19 cellular contexts compared by ENCODE assay signal in the genomic region with DNA sequence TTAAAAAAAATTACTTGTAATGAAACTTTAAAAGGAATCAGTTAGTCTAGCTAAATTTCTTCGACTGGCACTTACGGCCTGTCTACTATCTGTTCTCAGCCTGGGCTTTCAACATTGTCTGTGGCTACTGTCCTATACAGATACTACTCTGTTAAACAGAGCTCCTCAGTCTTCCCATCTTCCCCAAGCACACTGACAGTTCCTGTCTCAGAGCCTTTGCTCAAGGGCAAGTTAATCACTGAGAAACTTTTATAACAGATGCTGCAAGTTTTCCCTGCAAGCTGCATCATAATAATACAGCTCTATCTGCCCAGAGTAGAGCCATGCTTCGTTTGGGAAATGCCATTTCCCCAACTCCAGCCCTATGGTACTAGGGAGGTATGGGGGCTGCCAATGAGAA. TPM values are rescaled to one million over a fixed set of nuclear protein-coding genes. Genes with fewer than 3 reads are reported as not detected.
DNase-seq lines count a peak whose midpoint lies in the region; ATAC-seq, FAIRE-seq and TF ChIP-seq lines count a peak whose summit lies in the region.
"Had no signal": no experiment of that assay in that cellular context is flagged by ENCODE, and none has a peak within 500 bp of the region (broad histone marks: within the 10 kb centered on the region; RNA-seq: fewer than 3 reads in every experiment).

No MANE protein-coding gene starts in this region.

- no peaks in the 10 kb centered on the region for H3K27me3 ChIP-seq in sigmoid colon
- no peaks in the 10 kb centered on the region for H3K27me3 ChIP-seq in esophagus squamous epithelium
- H3K27me3 ChIP-seq: BLaER1 had no signal

- H3K27ac Mint-ChIP-seq in osteocyte (ENCODE audit: unreplicated experiment), result no peak overlapping the region
- H3K27ac Mint-ChIP-seq: CD14-positive monocyte, H9, IgD-negative memory B cell had no signal

- POLR2A ChIA-PET in A549 (lab: Yijun Ruan, JAX), result interaction anchor here (0.8 kb wide), 1 partner anchor 11 kb away, joined by 3 read pairs; a partner anchor contains a TSS

- no peaks in the 10 kb centered on the region for H3K4me1 ChIP-seq in A549
- no peaks in the 10 kb centered on the region for H3K4me1 ChIP-seq in sigmoid colon
- peaks cover 0 to 25% (median 11%) of the 10 kb centered on the region in 3 donors for H3K4me1 ChIP-seq in esophagus squamous epithelium

- no peak for TF ChIP-seq CTCF in A549 (IDR thresholded peaks at IDR 0.05)
- TF ChIP-seq CTCF in osteocyte (IDR thresholded peaks at IDR 0.05), result no peak
- no peak for TF ChIP-seq CTCF in sigmoid colon (IDR thresholded peaks at IDR 0.05)
- no peak for TF ChIP-seq CTCF in esophagus squamous epithelium (IDR thresholded peaks at IDR 0.05)

- peak; percentile 19 to 33; a peak in 2 of 6 replicates for ATAC-seq in A549
- no peak for ATAC-seq in HG02840 (IDR thresholded peaks at IDR 0.05; ENCODE audit: low FRiP score, unreplicated experiment)
- ATAC-seq: GM12878, HepG2 had no signal

- TF ChIP-seq POLR2A in A549 (IDR thresholded peaks at IDR 0.05; ENCODE audit: low read length), result no peak
- no peak for TF ChIP-seq POLR2A in sigmoid colon (IDR thresholded peaks at IDR 0.05)
- TF ChIP-seq POLR2A in esophagus squamous epithelium (IDR thresholded peaks at IDR 0.05), result no peak

- H3K36me3 ChIP-seq in sigmoid colon, result no peaks in the 10 kb centered on the region
- no peaks in the 10 kb centered on the region for H3K36me3 ChIP-seq in esophagus squamous epithelium
- H3K36me3 ChIP-seq: BLaER1 had no signal

- H3K4me2 ChIP-seq in A549, result no peak overlapping the region
- H3K4me2 ChIP-seq: BLaER1 had no signal

- H3K4me1 Mint-ChIP-seq in osteocyte (ENCODE audit: unreplicated experiment), result no peaks in the 10 kb centered on the region
- H3K4me1 Mint-ChIP-seq: H9 had no signal

- H3K9me3 Mint-ChIP-seq in osteocyte (ENCODE audit: unreplicated experiment), result no peaks in the 10 kb centered on the region
- H3K9me3 Mint-ChIP-seq: CD14-positive monocyte; CD4-positive, alpha-beta memory T cell; H9; IgD-negative memory B cell had no signal

- H3K9me3 ChIP-seq in A549, result no peaks in the 10 kb centered on the region
- no peaks in the 10 kb centered on the region for H3K9me3 ChIP-seq in sigmoid colon
- no peaks in the 10 kb centered on the region for H3K9me3 ChIP-seq in esophagus squamous epithelium
- H3K9me3 ChIP-seq: BLaER1 had no signal

- DNase-seq in A549 (ENCODE audit: low read depth in 1 of 2, low spot score in 1 of 2) (no peak), RPMI7951 (ENCODE audit: low read depth) (peak; percentile 34), epidermal melanocyte (ENCODE audit: insufficient read length, low spot score) (peak; percentile 73), osteocyte (ENCODE audit: extremely low spot score, unreplicated experiment) (peak; percentile 10), sigmoid colon (no peak), esophagus squamous epithelium (lab: John Stamatoyannopoulos, UW) (no peak)
- DNase-seq: Calu3; CD4-positive, alpha-beta memory T cell; DMS79 treated with DMSO at 0.1 percent for 48 hours; GF-D8; H9 had no signal

- H3K36me3 Mint-ChIP-seq in osteocyte (ENCODE audit: unreplicated experiment), result no peaks in the 10 kb centered on the region
- H3K36me3 Mint-ChIP-seq: CD14-positive monocyte; CD4-positive, alpha-beta memory T cell; IgD-negative memory B cell had no signal

- intact Hi-C loops in sigmoid colon (cut with DNase I) (no loop called here), esophagus squamous epithelium (cut with DNase I) (no loop called here)

- H3K4me3 ChIP-seq in A549 (no peak overlapping the region), sigmoid colon (no peak overlapping the region), esophagus squamous epithelium (no peak overlapping the region)
- H3K4me3 ChIP-seq: BLaER1, GM12878 had no signal

- TF ChIP-seq RAD21 in A549 (conservative IDR thresholded peaks at IDR 0.05 in 1 of 2, IDR thresholded peaks at IDR 0.05 in 1 of 2), result no peak

- no peak for FAIRE-seq in A549 (lab: Jason Lieb, UNC)
- FAIRE-seq: GM12878, H1, HepG2 had no signal

- no peak for TF ChIP-seq EP300 in A549 (IDR thresholded peaks at IDR 0.05)
- no peak for TF ChIP-seq EP300 in sigmoid colon (IDR thresholded peaks at IDR 0.05)

- no peak overlapping the region for H3K4me3 Mint-ChIP-seq in osteocyte (ENCODE audit: unreplicated experiment)
- H3K4me3 Mint-ChIP-seq: CD14-positive monocyte; CD4-positive, alpha-beta memory T cell; H9; IgD-negative memory B cell had no signal

- H3K27ac ChIP-seq in A549 (no peak overlapping the region), sigmoid colon (no peak overlapping the region), esophagus squamous epithelium (no peak overlapping the region)
- H3K27ac ChIP-seq: 22Rv1, BLaER1 had no signal

- CTCF ChIA-PET in A549 (lab: Yijun Ruan, JAX), result interaction anchor here (1.0 to 2.8 kb wide), 3 partner anchors 11 to 20 kb away, joined by 6 to 10 read pairs (median 8); a partner anchor contains a TSS

- peaks cover 50% of the 10 kb centered on the region for H3K27me3 Mint-ChIP-seq in osteocyte (ENCODE audit: unreplicated experiment)

- WGBS in A549 (ENCODE audit: missing lambda C conversion rate), result 16% methylated on average over 3 of the region's 3 CpGs
- 76 to 81% methylated on average over 3 of the region's 3 CpGs for WGBS in sigmoid colon, 2 donors
- 77 to 89% methylated on average over 2 to 3 of the region's 3 CpGs for WGBS in esophagus squamous epithelium, 2 donors

TF ChIP-seq in A549, 52 proteins besides CTCF, POLR2A, EP300 and RAD21:
- TF ChIP-seq, protein P1, sequence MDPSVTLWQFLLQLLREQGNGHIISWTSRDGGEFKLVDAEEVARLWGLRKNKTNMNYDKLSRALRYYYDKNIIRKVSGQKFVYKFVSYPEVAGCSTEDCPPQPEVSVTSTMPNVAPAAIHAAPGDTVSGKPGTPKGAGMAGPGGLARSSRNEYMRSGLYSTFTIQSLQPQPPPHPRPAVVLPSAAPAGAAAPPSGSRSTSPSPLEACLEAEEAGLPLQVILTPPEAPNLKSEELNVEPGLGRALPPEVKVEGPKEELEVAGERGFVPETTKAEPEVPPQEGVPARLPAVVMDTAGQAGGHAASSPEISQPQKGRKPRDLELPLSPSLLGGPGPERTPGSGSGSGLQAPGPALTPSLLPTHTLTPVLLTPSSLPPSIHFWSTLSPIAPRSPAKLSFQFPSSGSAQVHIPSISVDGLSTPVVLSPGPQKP (IDR thresholded peaks at IDR 0.05; ENCODE audit: low read depth, low read length), result no peak
- TF ChIP-seq, protein P2, sequence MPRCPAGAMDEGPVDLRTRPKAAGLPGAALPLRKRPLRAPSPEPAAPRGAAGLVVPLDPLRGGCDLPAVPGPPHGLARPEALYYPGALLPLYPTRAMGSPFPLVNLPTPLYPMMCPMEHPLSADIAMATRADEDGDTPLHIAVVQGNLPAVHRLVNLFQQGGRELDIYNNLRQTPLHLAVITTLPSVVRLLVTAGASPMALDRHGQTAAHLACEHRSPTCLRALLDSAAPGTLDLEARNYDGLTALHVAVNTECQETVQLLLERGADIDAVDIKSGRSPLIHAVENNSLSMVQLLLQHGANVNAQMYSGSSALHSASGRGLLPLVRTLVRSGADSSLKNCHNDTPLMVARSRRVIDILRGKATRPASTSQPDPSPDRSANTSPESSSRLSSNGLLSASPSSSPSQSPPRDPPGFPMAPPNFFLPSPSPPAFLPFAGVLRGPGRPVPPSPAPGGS (IDR thresholded peaks at IDR 0.05), result no peak
- TF ChIP-seq, protein P3, sequence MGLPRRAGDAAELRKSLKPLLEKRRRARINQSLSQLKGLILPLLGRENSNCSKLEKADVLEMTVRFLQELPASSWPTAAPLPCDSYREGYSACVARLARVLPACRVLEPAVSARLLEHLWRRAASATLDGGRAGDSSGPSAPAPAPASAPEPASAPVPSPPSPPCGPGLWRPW (IDR thresholded peaks at IDR 0.05), result no peak
- TF ChIP-seq ESRRA (IDR thresholded peaks at IDR 0.05; ENCODE audit: borderline replicate concordance, low read length), result no peak
- TF ChIP-seq MAZ (IDR thresholded peaks at IDR 0.05; ENCODE audit: borderline replicate concordance, low read depth, low read length), result no peak
- no peak for TF ChIP-seq RNF2 (IDR thresholded peaks at IDR 0.05; ENCODE audit: borderline replicate concordance, low read depth)
- no peak for TF ChIP-seq ZSCAN20 (CRISPR knock-in tag; IDR thresholded peaks at IDR 0.05)
- no peak for TF ChIP-seq RCOR1 (IDR thresholded peaks at IDR 0.05; ENCODE audit: low read depth, low read length)
- TF ChIP-seq NR3C1 (IDR thresholded peaks at IDR 0.05), result no peak
- TF ChIP-seq RARB (CRISPR knock-in tag; IDR thresholded peaks at IDR 0.05), result no peak
- TF ChIP-seq, protein P4, sequence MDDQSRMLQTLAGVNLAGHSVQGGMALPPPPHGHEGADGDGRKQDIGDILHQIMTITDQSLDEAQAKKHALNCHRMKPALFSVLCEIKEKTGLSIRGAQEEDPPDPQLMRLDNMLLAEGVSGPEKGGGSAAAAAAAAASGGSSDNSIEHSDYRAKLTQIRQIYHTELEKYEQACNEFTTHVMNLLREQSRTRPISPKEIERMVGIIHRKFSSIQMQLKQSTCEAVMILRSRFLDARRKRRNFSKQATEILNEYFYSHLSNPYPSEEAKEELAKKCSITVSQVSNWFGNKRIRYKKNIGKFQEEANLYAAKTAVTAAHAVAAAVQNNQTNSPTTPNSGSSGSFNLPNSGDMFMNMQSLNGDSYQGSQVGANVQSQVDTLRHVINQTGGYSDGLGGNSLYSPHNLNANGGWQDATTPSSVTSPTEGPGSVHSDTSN (IDR thresholded peaks at IDR 0.05), result no peak
- TF ChIP-seq KDM1A (IDR thresholded peaks at IDR 0.05; ENCODE audit: low read depth), result no peak
- TF ChIP-seq CHD2 (IDR thresholded peaks at IDR 0.05; ENCODE audit: low read length, partially characterized antibody), result no peak
- no peak for TF ChIP-seq CBX8 (IDR thresholded peaks at IDR 0.05)
- TF ChIP-seq PHF8 (IDR thresholded peaks at IDR 0.05; ENCODE audit: borderline replicate concordance, low read depth), result no peak

RNA-seq across cellular contexts. Expression of a gene that starts 11.3 kb away (rescaled TPM):
- polyA plus RNA-seq in A549 (2011; rRNA removed) (89.6 and 93.4 TPM in 2 replicates), A549 (2017; fragmentation: RNase III; extraction: RNeasy Plus Mini Kit Qiagen cat#74134 plus additional on column Dnase treatment) (37.6 to 50.3 TPM (median 45.6 TPM) in 3 replicates), sigmoid colon (100 to 1,000 TPM in 1 of 3 donors, 10 to 100 TPM in 2; 36.9 to 132 (median 93.7) TPM)
- polyA plus RNA-seq in A549 (2012; cell fraction: cytosol; rRNA removed), result 17.9 and 26.9 TPM in 2 replicates
- polyA plus RNA-seq in A549 (2012; cell fraction: nucleus; rRNA removed), result 11.0 and 21.1 TPM in 2 replicates
- 57.5 and 69.1 TPM in 2 replicates for polyA minus RNA-seq in A549 (2011; rRNA and poly(A)+ RNA removed)
- 47.1 and 64.4 TPM in 2 replicates for total RNA-seq in RPMI7951 (2014; rRNA removed; shearing (Covaris generic))
- total RNA-seq in osteocyte (86.0 and 96.1 TPM in 2 replicates), sigmoid colon (100 to 1,000 TPM; 116 to 155 (median 139) TPM), esophagus squamous epithelium (10 to 100 TPM; 34.1 to 65.0 (median 40.7) TPM)

Comparison
In these comparisons a context has a peak if more than half of its experiments do, and no peak if none do; other contexts are left out.
1. DNase-seq: peak in RPMI7951 (single experiment), epidermal melanocyte (single experiment) and osteocyte (single experiment); none in A549 (0 of 2), sigmoid colon (single experiment) and esophagus squamous epithelium (single experiment).